14 cellular contexts compared by ENCODE assay signal in the genomic region with DNA sequence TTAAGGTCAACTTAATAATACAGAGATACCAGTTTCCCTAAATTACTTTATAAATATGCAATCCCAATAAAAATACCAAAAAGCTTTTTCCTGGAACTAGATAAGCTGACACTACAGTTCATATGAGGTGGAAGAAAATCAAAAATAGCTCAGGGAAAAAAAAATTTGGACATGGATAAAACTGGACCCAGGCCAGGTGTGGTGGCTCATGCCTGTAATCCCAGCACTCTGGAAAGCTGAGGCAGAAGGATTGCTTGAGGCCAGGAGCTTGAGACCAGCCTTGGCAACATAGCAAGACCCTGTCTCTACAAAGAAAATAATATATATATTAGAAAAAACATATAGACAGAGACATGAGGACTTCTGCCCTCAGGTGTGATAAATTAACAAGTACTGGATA. TPM values are rescaled to one million over a fixed set of nuclear protein-coding genes. Genes with fewer than 3 reads are reported as not detected.
"Had no signal": no experiment of that assay in that cellular context is flagged by ENCODE, and none has a peak within 500 bp of the region (broad histone marks: within the 10 kb centered on the region; RNA-seq: fewer than 3 reads in every experiment).

No MANE protein-coding gene starts in this region.

RNA-seq across cellular contexts. Expression of gene SPDYE5, which starts 14.7 kb away (rescaled TPM):
- total RNA-seq: activated CD4-positive, alpha-beta memory T cell treated with anti-CD3 and anti-CD28 coated beads, Interleukin-2, amount 10 ng/mL, durations not matched to agents 7 days and 5 days; activated CD4-positive, alpha-beta T cell treated with anti-CD3 and anti-CD28 coated beads for 36 hours; activated CD4-positive, alpha-beta T cell treated with anti-CD3 and anti-CD28 coated beads, Interleukin-2, amount 10 ng/mL, durations not matched to agents 7 days and 5 days; activated CD8-positive, alpha-beta T cell treated with anti-CD3 and anti-CD28 coated beads, Interleukin-2, amount 10 ng/mL, durations not matched to agents 7 days and 5 days; activated T-helper 2 cell treated with anti-CD3 and anti-CD28 coated beads, Interferon-gamma antibody, Interleukin-2, Interleukin-4, amounts not matched to agents 10 μg/mL and 5 μg/mL and 100 μg/mL, durations not matched to agents 14 hours and 24 hours and 36 hours; aorta; astrocyte; body of pancreas; breast epithelium; cardiac septum; T-helper 1 cell treated with Interleukin-12 subunit alpha and Interleukin-12 subunit beta and Interleukin-4 antibody, amounts not matched to agents 30 ng/mL and 1 ng/mL, for 36 hours; T-helper 17 cell; T-helper 2 cell treated with Interferon-gamma antibody and Interleukin-4, amounts not matched to agents 100 ng/mL and 5 ng/mL, for 36 hours; WTC11 had no signal
- polyA plus RNA-seq: aorta had no signal
